In the genomic region with DNA sequence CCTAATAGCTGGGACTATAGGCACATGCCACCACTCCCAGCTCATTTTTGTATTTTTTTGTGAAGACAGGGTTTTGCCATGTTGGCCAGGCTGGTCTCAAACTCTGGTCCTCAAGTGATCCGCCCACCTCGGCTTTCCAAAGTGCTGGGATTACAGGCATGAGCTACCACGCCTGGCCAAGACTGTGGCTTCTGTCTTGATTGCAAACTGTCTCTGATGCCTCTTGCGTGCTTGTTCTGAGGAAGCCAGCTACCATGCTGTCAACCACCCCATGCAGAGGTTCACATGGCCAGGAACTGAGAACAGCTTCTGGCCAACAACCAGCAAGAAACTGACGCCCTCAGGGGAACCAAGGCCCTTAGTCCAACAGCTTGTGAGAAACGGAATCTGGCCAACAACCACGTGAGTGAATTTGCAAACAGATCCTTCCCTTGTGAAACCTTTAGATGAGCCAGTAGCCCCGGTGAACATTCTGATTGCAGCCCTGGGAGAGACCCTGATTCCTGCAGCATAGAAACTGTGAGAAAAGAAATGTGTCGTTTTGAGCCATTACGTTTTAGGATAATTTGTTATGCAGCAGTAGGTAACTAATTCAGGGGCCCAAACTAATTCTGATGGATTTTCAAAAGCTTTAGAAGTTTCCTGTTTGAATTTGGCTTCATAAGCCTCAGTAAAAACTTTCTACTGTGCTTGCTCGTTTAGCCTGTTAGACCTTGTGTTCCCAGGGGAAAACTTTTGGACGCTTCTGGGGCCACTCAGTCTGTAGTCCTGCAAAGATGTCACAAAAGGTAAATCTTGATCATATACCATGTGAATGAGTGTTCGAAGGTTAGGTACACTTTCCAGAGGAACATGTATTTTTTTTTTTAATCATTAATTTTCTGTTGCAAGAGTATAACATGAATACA, we compare ENCODE assay signal across 8 cellular contexts.
A peak's percentile ranks its signal among the peaks of the same experiment; 100 is the strongest.
DNase-seq lines count a peak whose midpoint lies in the region; ATAC-seq and TF ChIP-seq lines count a peak whose summit lies in the region.

No MANE protein-coding gene starts in this region.

- no peak for TF ChIP-seq CTCF in chondrocyte (IDR thresholded peaks at IDR 0.05)

- no peaks in the 10 kb centered on the region for H3K9me3 Mint-ChIP-seq in chondrocyte (ENCODE audit: low read depth)
- no peaks in the 10 kb centered on the region for H3K9me3 Mint-ChIP-seq in activated T-helper 17 cell treated with anti-CD3 and anti-CD28 coated beads, Interleukin-2, amount 50 U/mL, for 72 hours

- ATAC-seq in GM21360 (IDR thresholded peaks at IDR 0.05; ENCODE audit: unreplicated experiment) (peak; percentile 87), HG03469 (IDR thresholded peaks at IDR 0.05; ENCODE audit: unreplicated experiment) (peak; percentile 74)
- no peak for ATAC-seq in activated T-helper 17 cell treated with anti-CD3 and anti-CD28 coated beads, Interleukin-2, amount 50 U/mL, for 72 hours (replicated peaks)

- H3K36me3 Mint-ChIP-seq in chondrocyte (ENCODE audit: low read depth) = no peaks in the 10 kb centered on the region
- no peaks in the 10 kb centered on the region for H3K36me3 Mint-ChIP-seq in activated T-helper 17 cell treated with anti-CD3 and anti-CD28 coated beads, Interleukin-2, amount 50 U/mL, for 72 hours (ENCODE audit: low read depth)

- H3K4me1 Mint-ChIP-seq in chondrocyte (ENCODE audit: low read depth) = peaks cover 41% of the 10 kb centered on the region
- H3K4me1 Mint-ChIP-seq in activated T-helper 17 cell treated with anti-CD3 and anti-CD28 coated beads, Interleukin-2, amount 50 U/mL, for 72 hours = no peaks in the 10 kb centered on the region

- H3K27me3 Mint-ChIP-seq in chondrocyte (ENCODE audit: low read depth) = no peaks in the 10 kb centered on the region
- H3K27me3 Mint-ChIP-seq in activated T-helper 17 cell treated with anti-CD3 and anti-CD28 coated beads, Interleukin-2, amount 50 U/mL, for 72 hours = no peaks in the 10 kb centered on the region

- peak overlapping the region; percentile 91 for H3K27ac Mint-ChIP-seq in chondrocyte (ENCODE audit: unreplicated experiment)
- no peak overlapping the region for H3K27ac Mint-ChIP-seq in activated T-helper 17 cell treated with anti-CD3 and anti-CD28 coated beads, Interleukin-2, amount 50 U/mL, for 72 hours

- peak; percentile 43 for DNase-seq in DMS 273 treated with DMSO at 0.1 percent for 48 hours (lab: John Stamatoyannopoulos, UW)
- DNase-seq in chondrocyte (ENCODE audit: low spot score) = no peak
- peak; percentile 48 for DNase-seq in renal cortical epithelial cell (ENCODE audit: low read depth)
- no peak for DNase-seq in iPS-NIHi7 (ENCODE audit: extremely low spot score)
- DNase-seq in germinal center (ENCODE audit: low spot score) = no peak

- H3K4me3 Mint-ChIP-seq in chondrocyte (ENCODE audit: unreplicated experiment) = no peak overlapping the region
- H3K4me3 Mint-ChIP-seq in activated T-helper 17 cell treated with anti-CD3 and anti-CD28 coated beads, Interleukin-2, amount 50 U/mL, for 72 hours = no peak overlapping the region

Comparison
In these comparisons a context has a peak if more than half of its experiments do, and no peak if none do; other contexts are left out.
1. DNase-seq: peak in DMS 273 treated with DMSO at 0.1 percent for 48 hours (single experiment) and renal cortical epithelial cell (single experiment); none in chondrocyte (single experiment), iPS-NIHi7 (single experiment) and germinal center (single experiment).